Comparison of ENCODE assay signal across 1 cellular context in genomic region chr1:29671957-29672356, GRCh38.
TF ChIP-seq lines count a peak whose summit lies in the region.

No MANE protein-coding gene starts in this region.

TF ChIP-seq in H1, 55 proteins besides CTCF, POLR2A, EP300 and RAD21 (continued from another document):
- no peak for TF ChIP-seq CHD7 (IDR thresholded peaks at IDR 0.05; ENCODE audit: insufficient replicate concordance, low read length)
- TF ChIP-seq SIRT6 (IDR thresholded peaks at IDR 0.05; ENCODE audit: low read length): no peak
